In genomic region chr5:73648490-73648889, GRCh38 we compare ENCODE assay signal across 20 cellular contexts. TPM values are rescaled to one million over a fixed set of nuclear protein-coding genes. Genes with fewer than 3 reads are reported as not detected.
"Had no signal": no experiment of that assay in that cellular context is flagged by ENCODE, and none has a peak within 500 bp of the region (broad histone marks: within the 10 kb centered on the region; RNA-seq: fewer than 3 reads in every experiment).

No MANE protein-coding gene starts in this region.

- DNase-seq: effector memory CD4-positive, alpha-beta T cell; foreskin melanocyte; heart right ventricle; hypothalamus; islet precursor cell; left ventricle myocardium inferior; lower lobe of right lung; mesendoderm; naive thymus-derived CD4-positive, alpha-beta T cell; nephron progenitor cell; psoas muscle; stimulated activated CD4-positive, alpha-beta T cell treated with anti-CD3 and anti-CD28 coated beads, Interleukin-2, amount 100 ng/mL, for 24 hours; stimulated activated CD4-positive, alpha-beta T cell treated with anti-CD3 and anti-CD28 coated beads, Interleukin-4, amount 100 ng/mL, for 4 hours; stimulated activated naive B cell treated with anti-CD40 and anti-IgM and Interleukin-4, amounts not matched to agents 10 μg/mL and 1 μg/mL and 100 μg/mL, for 72 hours; stimulated activated naive CD8-positive, alpha-beta T cell treated with anti-CD3 and anti-CD28 coated beads, Interleukin-15, amount 100 ng/mL, for 72 hours; transverse colon had no signal

- H3K27me3 ChIP-seq: transverse colon had no signal

- H3K36me3 ChIP-seq: heart right ventricle, left ventricle myocardium inferior, lower lobe of right lung, thoracic aorta, transverse colon had no signal

- H3K27ac ChIP-seq: heart right ventricle, left ventricle myocardium inferior, lower lobe of right lung, parathyroid adenoma, psoas muscle, thoracic aorta, transverse colon had no signal

- H3K79me2 ChIP-seq: parathyroid adenoma had no signal

- FAIRE-seq: endometrium, urothelium cell line had no signal

- H3K4me3 ChIP-seq: heart right ventricle, left ventricle myocardium inferior, lower lobe of right lung, psoas muscle, thoracic aorta, transverse colon had no signal

- H2AFZ ChIP-seq: parathyroid adenoma had no signal

- H3K9me3 ChIP-seq: heart right ventricle, left ventricle myocardium inferior, lower lobe of right lung, psoas muscle, thoracic aorta, transverse colon had no signal

- H3K4me1 ChIP-seq: heart right ventricle, left ventricle myocardium inferior, parathyroid adenoma, psoas muscle had no signal

- H3K9ac ChIP-seq: parathyroid adenoma had no signal

RNA-seq across cellular contexts. Expression of gene ARHGEF28, which starts 22.5 kb away (rescaled TPM):
- polyA plus RNA-seq: naive thymus-derived CD4-positive, alpha-beta T cell had no signal
